19 cellular contexts compared by ENCODE assay signal in the genomic region with DNA sequence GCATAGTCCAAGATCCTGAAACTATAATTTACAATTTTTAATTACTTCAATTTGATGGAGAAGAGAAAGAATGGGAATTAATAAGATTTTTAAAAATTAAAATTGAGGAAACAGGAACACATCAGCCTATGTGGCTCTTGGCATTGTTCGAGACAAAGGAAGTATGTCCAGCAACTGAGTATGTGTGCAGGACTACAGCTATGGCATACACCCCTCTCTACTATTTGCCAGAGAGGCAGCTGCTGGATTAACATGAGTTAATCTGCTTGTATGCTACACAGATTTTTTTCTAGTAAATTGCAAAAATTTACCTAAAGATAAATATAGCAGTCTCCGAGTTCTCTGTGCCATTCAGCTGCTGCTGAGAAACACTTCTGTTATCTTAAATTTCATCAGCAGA.
A peak's percentile ranks its signal among the peaks of the same experiment; 100 is the strongest.
DNase-seq lines count a peak whose midpoint lies in the region; TF ChIP-seq lines count a peak whose summit lies in the region.
"Had no signal": no experiment of that assay in that cellular context is flagged by ENCODE, and none has a peak within 500 bp of the region (broad histone marks: within the 10 kb centered on the region; RNA-seq: fewer than 3 reads in every experiment).

No MANE protein-coding gene starts in this region.

- H3K9me3 Mint-ChIP-seq in MCF 10A (ENCODE audit: unreplicated experiment) = no peaks in the 10 kb centered on the region
- H3K9me3 Mint-ChIP-seq: CD14-positive monocyte; stimulated activated naive B cell treated with anti-CD40 and anti-IgM and Interleukin-4, amounts not matched to agents 10 μg/mL and 1 μg/mL and 100 μg/mL, for 72 hours had no signal

- intact Hi-C loops in MCF 10A (cut with micrococcal nuclease) = no loop called here
- intact Hi-C loops in breast epithelium (cut with DNase I; ENCODE audit: low total_unique reads) = no loop called here
- intact Hi-C loops in thyroid gland (cut with DNase I) = no loop called here
- intact Hi-C loops in tibial artery (cut with DNase I; ENCODE audit: low total_unique reads) = no loop called here

- POLR2A ChIA-PET in MCF 10A (lab: Yijun Ruan, JAX) = interaction anchor here (0.5 to 1.4 kb wide), 3 partner anchors 11 to 79 kb away, joined by 3 to 4 read pairs (median 4); no protein-coding TSS in a partner anchor

- H3K36me3 ChIP-seq in breast epithelium = no peaks in the 10 kb centered on the region
- H3K36me3 ChIP-seq in mesodermal cell (ENCODE audit: control insufficient read depth, insufficient read depth, low read length) = peaks cover 10% of the 10 kb centered on the region
- H3K36me3 ChIP-seq in thyroid gland = no peaks in the 10 kb centered on the region
- H3K36me3 ChIP-seq in tibial artery = peaks cover 0 to 7% (median 0%) of the 10 kb centered on the region in 3 donors
- H3K36me3 ChIP-seq: pancreas, uterus had no signal

- H3K27me3 Mint-ChIP-seq in MCF 10A (ENCODE audit: insufficient read depth, unreplicated experiment) = no peaks in the 10 kb centered on the region
- H3K27me3 Mint-ChIP-seq: stimulated activated naive B cell treated with anti-CD40 and anti-IgM and Interleukin-4, amounts not matched to agents 10 μg/mL and 1 μg/mL and 100 μg/mL, for 72 hours had no signal

- H3K4me1 ChIP-seq in breast epithelium = no peaks in the 10 kb centered on the region
- H3K4me1 ChIP-seq in mesodermal cell (ENCODE audit: control insufficient read depth, insufficient read depth, low read length, poor library complexity, severe bottlenecking) = peaks cover 48% of the 10 kb centered on the region
- peaks cover 20 to 36% of the 10 kb centered on the region in 2 donors for H3K4me1 ChIP-seq in thyroid gland
- peaks cover 0 to 38% (median 12%) of the 10 kb centered on the region in 4 donors for H3K4me1 ChIP-seq in tibial artery
- H3K4me1 ChIP-seq: pancreas, uterus had no signal

- TF ChIP-seq CTCF in MCF 10A (IDR thresholded peaks at IDR 0.05; ENCODE audit: unreplicated experiment) (no peak), breast epithelium (IDR thresholded peaks at IDR 0.05) (no peak), thyroid gland (IDR thresholded peaks at IDR 0.05) (no peak), tibial artery (IDR thresholded peaks at IDR 0.05) (no peak)

- peak overlapping the region; percentile 44 for H3K27ac Mint-ChIP-seq in MCF 10A (ENCODE audit: low read depth, unreplicated experiment)
- H3K27ac Mint-ChIP-seq: stimulated activated naive B cell treated with anti-CD40 and anti-IgM and Interleukin-4, amounts not matched to agents 10 μg/mL and 1 μg/mL and 100 μg/mL, for 72 hours had no signal

- H3K4me3 ChIP-seq in breast epithelium (no peak overlapping the region), mesodermal cell (ENCODE audit: extremely low read depth, insufficient read depth, low read length, poor library complexity, severe bottlenecking) (no peak overlapping the region), thyroid gland (replicated peaks in 1 of 3) (no peak overlapping the region), tibial artery (no peak overlapping the region)
- H3K4me3 ChIP-seq: coronary artery, K562, pancreas, uterus had no signal

- no peaks in the 10 kb centered on the region for H3K9me3 ChIP-seq in breast epithelium
- no peaks in the 10 kb centered on the region for H3K9me3 ChIP-seq in mesodermal cell (ENCODE audit: control insufficient read depth, low read length)
- H3K9me3 ChIP-seq in thyroid gland = no peaks in the 10 kb centered on the region
- no peaks in the 10 kb centered on the region for H3K9me3 ChIP-seq in tibial artery
- H3K9me3 ChIP-seq: pancreas, uterus had no signal

- peaks cover 17% of the 10 kb centered on the region for H3K36me3 Mint-ChIP-seq in MCF 10A (ENCODE audit: insufficient read depth, unreplicated experiment)

- DNase-seq in MCF 10A (ENCODE audit: unreplicated experiment) (no peak), breast epithelium (ENCODE audit: low spot score in 2 of 2) (no peak), cerebellar cortex (ENCODE audit: low spot score) (peak; percentile 38), thyroid gland (no peak), tibial artery (no peak), hepatic stellate cell (ENCODE audit: low spot score) (no peak)
- DNase-seq in activated naive CD4-positive, alpha-beta T cell treated with Interleukin-2 at 50 U/mL for 16 hours = no peak
- DNase-seq: activated gamma-delta T cell treated with Interleukin-2 at 50 U/mL for 16 hours; anterior cingulate cortex; head of caudate nucleus; NCI-H1048; stimulated activated naive B cell treated with anti-CD40 and anti-IgM and Interleukin-4, amounts not matched to agents 10 μg/mL and 1 μg/mL and 100 μg/mL, for 72 hours; T-helper 2 cell had no signal

- CTCF ChIA-PET in MCF 10A (lab: Yijun Ruan, JAX) = interaction anchor here (0.6 to 1.7 kb wide), 2 partner anchors 86 to 339 kb away, joined by 4 to 5 read pairs; no protein-coding TSS in a partner anchor

- BruUV-seq in MCF 10A (replicated peaks; lab: Mats Ljungman, UMichigan) = no TSS peak

- WGBS in mesodermal cell (ENCODE audit: insufficient coverage in 2 of 2), 2 experiments = 75 to 83% methylated on average over 1 to 2 of the region's 2 CpGs
- 30 to 59% methylated on average over 2 of the region's 2 CpGs for WGBS in thyroid gland, 2 donors

- H3K27ac ChIP-seq in breast epithelium (no peak overlapping the region), mesodermal cell (ENCODE audit: low read depth, low read length, severe bottlenecking) (peak overlapping the region; percentile 80), thyroid gland (peak overlapping the region; percentile 2 to 52 (median 50)), tibial artery (no peak overlapping the region)
- H3K27ac ChIP-seq: pancreas, uterus had no signal

- peaks cover 16% of the 10 kb centered on the region for H3K4me1 Mint-ChIP-seq in MCF 10A (ENCODE audit: insufficient read depth, unreplicated experiment)

- no peak for TF ChIP-seq POLR2A in breast epithelium (IDR thresholded peaks at IDR 0.05)
- TF ChIP-seq POLR2A in thyroid gland (IDR thresholded peaks at IDR 0.05) = no peak

- no peak overlapping the region for H3K4me3 Mint-ChIP-seq in MCF 10A (ENCODE audit: unreplicated experiment)
- H3K4me3 Mint-ChIP-seq: CD14-positive monocyte; stimulated activated naive B cell treated with anti-CD40 and anti-IgM and Interleukin-4, amounts not matched to agents 10 μg/mL and 1 μg/mL and 100 μg/mL, for 72 hours had no signal

- no peaks in the 10 kb centered on the region for H3K27me3 ChIP-seq in breast epithelium
- no peaks in the 10 kb centered on the region for H3K27me3 ChIP-seq in thyroid gland
- H3K27me3 ChIP-seq in tibial artery = no peaks in the 10 kb centered on the region
- H3K27me3 ChIP-seq: pancreas, uterus had no signal

Comparison
In these comparisons a context has a peak if more than half of its experiments do, and no peak if none do; other contexts are left out.
1. H3K27ac ChIP-seq: peak in mesodermal cell (single experiment) and thyroid gland (3 of 3); none in breast epithelium (0 of 2) and tibial artery (0 of 2).